In the genomic region with DNA sequence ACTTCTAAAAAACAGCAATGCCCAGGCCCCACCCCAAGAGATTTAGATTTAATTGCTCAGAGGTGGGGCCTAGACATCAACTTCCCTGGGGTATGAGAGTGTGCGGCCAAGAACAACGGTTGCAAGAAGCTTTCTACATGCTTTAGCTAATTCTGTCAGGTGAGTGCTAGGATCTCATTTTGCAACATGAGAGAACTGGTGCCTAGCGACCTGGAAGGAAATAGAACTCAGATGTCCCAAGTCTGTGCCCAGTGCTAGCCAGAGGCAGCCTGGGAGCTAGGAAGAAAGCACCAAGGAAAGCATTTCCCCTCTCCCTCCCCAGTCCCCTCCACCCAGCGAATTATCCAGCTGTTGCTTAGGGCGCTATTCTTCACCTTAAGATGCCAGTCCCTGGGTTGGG, we compare ENCODE assay signal across 28 cellular contexts. TPM values are rescaled to one million over a fixed set of nuclear protein-coding genes. Genes with fewer than 3 reads are reported as not detected.
A peak's percentile ranks its signal among the peaks of the same experiment; 100 is the strongest.
DNase-seq lines count a peak whose midpoint lies in the region; ATAC-seq and TF ChIP-seq lines count a peak whose summit lies in the region.
"Had no signal": no experiment of that assay in that cellular context is flagged by ENCODE, and none has a peak within 500 bp of the region (broad histone marks: within the 10 kb centered on the region; RNA-seq: fewer than 3 reads in every experiment).

No MANE protein-coding gene starts in this region.

- H3K27ac Mint-ChIP-seq in effector memory CD8-positive, alpha-beta T cell, result no peak overlapping the region
- H3K27ac Mint-ChIP-seq: activated CD4-positive, alpha-beta T cell treated with anti-CD3 and anti-CD28 coated beads, Interleukin-2, amount 10 ng/mL, durations not matched to agents 24 days and 14 days; activated naive CD8-positive, alpha-beta T cell treated with anti-CD3 and anti-CD28 coated beads for 36 hours; activated T-cell treated with anti-CD3 and anti-CD28 coated beads, Interleukin-2, amount 50 U/mL, for 24 hours; CD4-positive, CD25-positive, alpha-beta regulatory T cell; HFFc6; neural progenitor cell; stimulated activated naive CD8-positive, alpha-beta T cell treated with anti-CD3 and anti-CD28 coated beads, Interleukin-15, amount 100 ng/mL, for 72 hours had no signal

- POLR2A ChIA-PET in RWPE1 (lab: Yijun Ruan, JAX; ENCODE audit: low non-redundant PET), result no interaction called here

- H3K36me3 ChIP-seq in esophagus squamous epithelium (no peaks in the 10 kb centered on the region), aorta (ENCODE audit: control insufficient read depth in 1 of 2, insufficient read depth in 2 of 2, low read length in 1 of 2) (no peaks in the 10 kb centered on the region)
- H3K36me3 ChIP-seq: neural progenitor cell, right lobe of liver, thyroid gland had no signal

- peaks cover 6 to 28% (median 11%) of the 10 kb centered on the region in 3 donors for H3K4me1 ChIP-seq in esophagus squamous epithelium
- peaks cover 0 to 3% of the 10 kb centered on the region in 2 donors for H3K4me1 ChIP-seq in aorta (ENCODE audit: control insufficient read depth in 1 of 2, insufficient read depth in 2 of 2, low read length in 2 of 2)
- H3K4me1 ChIP-seq: neural progenitor cell, parathyroid adenoma, right lobe of liver, thyroid gland had no signal

- 33 to 51% methylated on average over 4 to 5 of the region's 5 CpGs for WGBS in esophagus squamous epithelium, 2 donors
- 35 to 49% methylated on average over 5 of the region's 5 CpGs for WGBS in lower leg skin, 2 donors
- WGBS in aorta, 2 donors, result 53 to 63% methylated on average over 5 of the region's 5 CpGs

- H3K4me3 ChIP-seq in esophagus squamous epithelium (no peak overlapping the region), lower leg skin (ENCODE audit: low read depth, poor library complexity, severe bottlenecking) (no peak overlapping the region), aorta (ENCODE audit: low read length in 2 of 2) (no peak overlapping the region), dorsolateral prefrontal cortex (no peak overlapping the region)
- H3K4me3 ChIP-seq: neural progenitor cell, right lobe of liver, thyroid gland had no signal

- H3K9me3 Mint-ChIP-seq in effector memory CD8-positive, alpha-beta T cell, result no peaks in the 10 kb centered on the region
- H3K9me3 Mint-ChIP-seq: activated CD4-positive, alpha-beta T cell treated with anti-CD3 and anti-CD28 coated beads, Interleukin-2, amount 10 ng/mL, durations not matched to agents 24 days and 14 days; activated naive CD8-positive, alpha-beta T cell treated with anti-CD3 and anti-CD28 coated beads for 36 hours; activated T-cell treated with anti-CD3 and anti-CD28 coated beads, Interleukin-2, amount 50 U/mL, for 24 hours; central memory CD8-positive, alpha-beta T cell; dendritic cell treated with granulocyte-macrophage colony-stimulating factor and Interleukin-4, amounts not matched to agents 40 ng/mL and 50 ng/mL, for 4 days; HFFc6; neural progenitor cell had no signal

- H3K27ac ChIP-seq in RWPE1 (peak overlapping the region; percentile 85), esophagus squamous epithelium (peak overlapping the region in 3 of 4 donors; percentile 22 to 56 (median 38)), aorta (ENCODE audit: low read depth in 1 of 2, low read length in 2 of 2) (peak overlapping the region; percentile 45 to 82), dorsolateral prefrontal cortex (no peak overlapping the region)
- H3K27ac ChIP-seq: neural progenitor cell, parathyroid adenoma, right lobe of liver, thyroid gland had no signal

- no peak for ATAC-seq in aorta (ENCODE audit: low FRiP score)
- no peak for ATAC-seq in effector memory CD8-positive, alpha-beta T cell (replicated peaks)
- ATAC-seq: left lobe of liver; right lobe of liver; stimulated activated naive CD8-positive, alpha-beta T cell treated with anti-CD3 and anti-CD28 coated beads, Interleukin-15, amount 100 ng/mL, for 72 hours had no signal

- H3K27me3 ChIP-seq in esophagus squamous epithelium, result no peaks in the 10 kb centered on the region
- no peaks in the 10 kb centered on the region for H3K27me3 ChIP-seq in aorta (ENCODE audit: control insufficient read depth in 1 of 2, insufficient read depth in 2 of 2, low read length in 1 of 2)
- H3K27me3 ChIP-seq in dorsolateral prefrontal cortex, result no peaks in the 10 kb centered on the region
- H3K27me3 ChIP-seq: neural progenitor cell, right lobe of liver, thyroid gland had no signal

- TF ChIP-seq CTCF in RWPE1 (conservative IDR thresholded peaks at IDR 0.05; ENCODE audit: low read depth) (no peak), esophagus squamous epithelium (IDR thresholded peaks at IDR 0.05) (no peak), lower leg skin (IDR thresholded peaks at IDR 0.05) (no peak), dorsolateral prefrontal cortex (IDR thresholded peaks at IDR 0.05 in 54 of 56, conservative IDR thresholded peaks at IDR 0.05 in 2 of 56; ENCODE audit: low read depth in 1 of 56, partially characterized antibody in 56 of 56) (no peak)

- CTCF ChIA-PET in RWPE1 (lab: Yijun Ruan, JAX), result no interaction called here

- H3K27me3 Mint-ChIP-seq in effector memory CD8-positive, alpha-beta T cell, result peaks cover 4 to 6% of the 10 kb centered on the region in 2 donors
- H3K27me3 Mint-ChIP-seq: activated naive CD8-positive, alpha-beta T cell treated with anti-CD3 and anti-CD28 coated beads for 36 hours; activated T-cell treated with anti-CD3 and anti-CD28 coated beads, Interleukin-2, amount 50 U/mL, for 24 hours; CD4-positive, CD25-positive, alpha-beta regulatory T cell had no signal

- no peaks in the 10 kb centered on the region for H3K36me3 Mint-ChIP-seq in effector memory CD8-positive, alpha-beta T cell (ENCODE audit: insufficient read depth)
- H3K36me3 Mint-ChIP-seq: activated naive CD8-positive, alpha-beta T cell treated with anti-CD3 and anti-CD28 coated beads for 36 hours; CD4-positive, CD25-positive, alpha-beta regulatory T cell; neural progenitor cell had no signal

- intact Hi-C loops in esophagus squamous epithelium (cut with DNase I) (no loop called here), lower leg skin (cut with DNase I; ENCODE audit: low total_unique reads) (no loop called here), aorta (cut with DNase I) (loop anchor here in 1 of 2 donors (5.0 kb wide), 1 partner anchor 69 kb away; no protein-coding TSS in a partner anchor), dorsolateral prefrontal cortex (cut with DNase I) (no loop called here)

- TF ChIP-seq POLR2A in esophagus squamous epithelium (IDR thresholded peaks at IDR 0.05) (no peak), lower leg skin (IDR thresholded peaks at IDR 0.05) (no peak)

- H3K4me3 Mint-ChIP-seq in effector memory CD8-positive, alpha-beta T cell, result no peak overlapping the region
- H3K4me3 Mint-ChIP-seq: activated CD4-positive, alpha-beta T cell treated with anti-CD3 and anti-CD28 coated beads, Interleukin-2, amount 10 ng/mL, durations not matched to agents 24 days and 14 days; activated naive CD8-positive, alpha-beta T cell treated with anti-CD3 and anti-CD28 coated beads for 36 hours; activated T-cell treated with anti-CD3 and anti-CD28 coated beads, Interleukin-2, amount 50 U/mL, for 24 hours; CD4-positive, CD25-positive, alpha-beta regulatory T cell; central memory CD8-positive, alpha-beta T cell; dendritic cell treated with granulocyte-macrophage colony-stimulating factor and Interleukin-4, amounts not matched to agents 40 ng/mL and 50 ng/mL, for 4 days; HFFc6; neural progenitor cell; stimulated activated naive CD8-positive, alpha-beta T cell treated with anti-CD3 and anti-CD28 coated beads, Interleukin-15, amount 100 ng/mL, for 72 hours had no signal

- no peaks in the 10 kb centered on the region for H3K9me3 ChIP-seq in esophagus squamous epithelium
- no peaks in the 10 kb centered on the region for H3K9me3 ChIP-seq in aorta (ENCODE audit: control insufficient read depth, low read length)
- H3K9me3 ChIP-seq: right lobe of liver, thyroid gland had no signal

- H3K4me1 Mint-ChIP-seq in effector memory CD8-positive, alpha-beta T cell (ENCODE audit: low read depth in 2 of 2), result no peaks in the 10 kb centered on the region
- H3K4me1 Mint-ChIP-seq: activated naive CD8-positive, alpha-beta T cell treated with anti-CD3 and anti-CD28 coated beads for 36 hours; CD4-positive, CD25-positive, alpha-beta regulatory T cell; central memory CD8-positive, alpha-beta T cell; stimulated activated naive CD8-positive, alpha-beta T cell treated with anti-CD3 and anti-CD28 coated beads, Interleukin-15, amount 100 ng/mL, for 72 hours had no signal

- DNase-seq in RWPE1 (ENCODE audit: low spot score), result no peak
- DNase-seq in esophagus squamous epithelium (lab: John Stamatoyannopoulos, UW), result no peak
- DNase-seq in lower leg skin (ENCODE audit: low spot score in 2 of 2), result peak; percentile 11 to 45
- DNase-seq in aorta, result no peak
- no peak for DNase-seq in COLO829 (ENCODE audit: low spot score)
- DNase-seq in effector memory CD8-positive, alpha-beta T cell, result no peak
- DNase-seq in dorsolateral prefrontal cortex, result no peak
- DNase-seq: activated CD4-positive, alpha-beta T cell treated with anti-CD3 and anti-CD28 coated beads, Interleukin-2, amount 10 ng/mL, durations not matched to agents 24 days and 14 days; activated effector memory CD4-positive, alpha-beta T cell treated with anti-CD3 and anti-CD28 coated beads, Interleukin-2, amount 50 U/mL, for 16 hours; activated naive CD8-positive, alpha-beta T cell treated with anti-CD3 and anti-CD28 coated beads for 36 hours; activated T-cell treated with anti-CD3 and anti-CD28 coated beads, Interleukin-2, amount 50 U/mL, for 24 hours; anterior cingulate cortex; CD4-positive, CD25-positive, alpha-beta regulatory T cell; GOT3; HFFc6; NCI-H1048; NCI-H1694; right lobe of liver; stimulated activated CD4-positive, alpha-beta T cell treated with anti-CD3 and anti-CD28 coated beads, Interleukin-12 subunit alpha, Interleukin-12 subunit beta, amount 100 ng/mL, for 4 hours; stimulated activated CD4-positive, alpha-beta T cell treated with anti-CD3 and anti-CD28 coated beads, Interleukin-2, amount 100 ng/mL, for 48 hours; stimulated activated naive CD8-positive, alpha-beta T cell treated with anti-CD3 and anti-CD28 coated beads, Interleukin-15, amount 100 ng/mL, for 72 hours; thyroid gland had no signal

RNA-seq across cellular contexts. Expression of gene HRH1, which starts 22.9 kb away (rescaled TPM):
- total RNA-seq in esophagus squamous epithelium, result 1 to 10 TPM; 4.1 to 8.8 (median 4.4) TPM
- 10 to 100 TPM in 2 of 4 donors, 1 to 10 TPM in 2; 6.4 to 19.8 (median 10.1) TPM for total RNA-seq in lower leg skin
- 10 to 100 TPM; 22.4 to 45.1 TPM for total RNA-seq in aorta
- polyA plus RNA-seq in aorta, result 1 to 10 TPM; 3.9 to 4.4 TPM
- total RNA-seq in dorsolateral prefrontal cortex, result 10 to 100 TPM in 74 of 120 experiments, 1 to 10 TPM in 46; 2.4 to 22.9 (median 10.8) TPM
- total RNA-seq: SK-MEL-5 had no signal

Comparison
In these comparisons a context has a peak if more than half of its experiments do, and no peak if none do; other contexts are left out.
1. DNase-seq: peak in lower leg skin (2 of 2); none in RWPE1 (single experiment), esophagus squamous epithelium (single experiment), aorta (0 of 2), COLO829 (single experiment), effector memory CD8-positive, alpha-beta T cell (0 of 3) and dorsolateral prefrontal cortex (0 of 10).
2. H3K27ac ChIP-seq: peak in RWPE1 (single experiment), esophagus squamous epithelium (3 of 4) and aorta (2 of 2); none in dorsolateral prefrontal cortex (0 of 59).